In genomic region chr5:177545487-177546261, GRCh38 we compare ENCODE assay signal across 6 cellular contexts. TPM values are rescaled to one million over a fixed set of nuclear protein-coding genes. Genes with fewer than 3 reads are reported as not detected.
A peak's percentile ranks its signal among the peaks of the same experiment; 100 is the strongest.
DNase-seq lines count a peak whose midpoint lies in the region; ATAC-seq, FAIRE-seq and TF ChIP-seq lines count a peak whose summit lies in the region.

No MANE protein-coding gene starts in this region.

- TF ChIP-seq POLR2A in K562 (conservative IDR thresholded peaks at IDR 0.05), result no peak

- in situ Hi-C loops in K562 (cut with MboI), result no loop called here

- H3K27me3 ChIP-seq in K562 (ENCODE audit: control insufficient read depth in 2 of 2, insufficient read depth in 2 of 2, low read length in 2 of 2), result no peaks in the 10 kb centered on the region

- no peaks in the 10 kb centered on the region for H3K9me3 ChIP-seq in K562 (replicated peaks; ENCODE audit: control insufficient read depth, insufficient read depth, low read depth, low read length)

- peak; percentile 37 for FAIRE-seq in K562 (lab: Jason Lieb, UNC)

- TF ChIP-seq RAD21 in K562 (CRISPR knock-in tag; conservative IDR thresholded peaks at IDR 0.05 in 1 of 2, IDR thresholded peaks at IDR 0.05 in 1 of 2), result no peak

- H3K9me1 ChIP-seq in K562 (ENCODE audit: control insufficient read depth, insufficient read depth, low read length), result no peaks in the 10 kb centered on the region

- peak overlapping the region; percentile 6; the same call in 1 of the 3 replicates for H3K27ac ChIP-seq in K562 (ENCODE audit: extremely low read depth, low read depth, low read length)

- H3K4me3 ChIP-seq in K562, result no peak overlapping the region

- peak overlapping the region; percentile 1 for H3K27ac Mint-ChIP-seq in nephron progenitor cell

- intact Hi-C loops in K562 (cut with micrococcal nuclease), result loop anchor here (2.0 kb wide), 1 partner anchor 29 kb away; the partner anchor contains the start of gene DDX41

- peaks cover 37% of the 10 kb centered on the region for H3K36me3 Mint-ChIP-seq in nephron progenitor cell (ENCODE audit: low read depth)

- no peak overlapping the region for H3K4me2 ChIP-seq in K562 (ENCODE audit: insufficient read depth, low read length)

- TF ChIP-seq EP300 in K562 (IDR thresholded peaks at IDR 0.05; ENCODE audit: low read length), result peak; percentile 51; the same call in 1 of the 2 replicates

- DNase-seq in GM04504 (ENCODE audit: low read depth) (peak; percentile 73), K562 (ENCODE audit: extremely low read depth in 1 of 4, low spot score in 3 of 4) (no peak), nephron progenitor cell (no peak), NCI-H2081 (lab: John Stamatoyannopoulos, UW) (no peak)
- no peak for DNase-seq in activated T-cell treated with anti-CD3 and anti-CD28 coated beads, Interleukin-2, amount 50 U/mL, for 48 hours

- WGBS in K562 (ENCODE audit: insufficient coverage, low coverage, missing lambda C conversion rate), result 63% methylated on average over 4 of the region's 4 CpGs

- H3K4me1 ChIP-seq in K562 (replicated peaks in 1 of 2; ENCODE audit: control insufficient read depth in 2 of 2, insufficient read depth in 2 of 2, low read length in 2 of 2), result peaks cover 0 to 9% of the 10 kb centered on the region in 2 experiments; a peak in 4 of 5 replicates

- H3K79me2 ChIP-seq in K562 (ENCODE audit: control insufficient read depth, insufficient read depth, low read length), result peaks cover 49% of the 10 kb centered on the region

- POLR2A ChIA-PET in K562 (lab: Yijun Ruan, JAX), result interaction anchor here (0.6 to 4.3 kb wide), 10 partner anchors 8 to 75 kb away, joined by 3 to 28 read pairs (median 4); partner anchors contain the start of gene FAM193B

- H3K9ac ChIP-seq in K562 (ENCODE audit: insufficient read depth in 1 of 2, low read depth in 2 of 2, low read length in 2 of 2), result peak overlapping the region in 1 of 2 experiments; percentile 10; a peak in 1 of 4 replicates

- H3K9me3 Mint-ChIP-seq in nephron progenitor cell, result no peaks in the 10 kb centered on the region

- TF ChIP-seq CTCF in K562 (IDR thresholded peaks at IDR 0.05 in 2 of 3, conservative IDR thresholded peaks at IDR 0.05 in 1 of 3; ENCODE audit: insufficient read depth in 2 of 3, low read depth in 1 of 3, low read length in 3 of 3) (no peak), nephron progenitor cell (IDR thresholded peaks at IDR 0.05) (no peak)

- no peak overlapping the region for H3K4me3 Mint-ChIP-seq in nephron progenitor cell

- peak; percentile 64 for ATAC-seq in K562
- ATAC-seq in GM21576 (IDR thresholded peaks at IDR 0.05; ENCODE audit: unreplicated experiment), result no peak

- H3K4me1 Mint-ChIP-seq in nephron progenitor cell, result peaks cover 12% of the 10 kb centered on the region

- no peaks in the 10 kb centered on the region for H3K27me3 Mint-ChIP-seq in nephron progenitor cell (ENCODE audit: low read depth, poor library complexity)

- peaks cover 54% of the 10 kb centered on the region; the same call in 2 of the 3 replicates for H3K36me3 ChIP-seq in K562 (ENCODE audit: control insufficient read depth, insufficient read depth, low read length)

- H2AFZ ChIP-seq in K562 (ENCODE audit: low read depth, low read length), result no peak overlapping the region

- BruUV-seq in K562 (replicated peaks; lab: Mats Ljungman, UMichigan), result no TSS peak

- CTCF ChIA-PET in K562 (lab: Yijun Ruan, JAX; ENCODE audit: low intra/inter-chr PET ratio), result no interaction called here

- peaks cover 4% of the 10 kb centered on the region; the same call in 1 of the 2 replicates for H4K20me1 ChIP-seq in K562 (replicated peaks; ENCODE audit: control insufficient read depth, insufficient read depth, low read length)

RNA-seq across cellular contexts. Expression of gene FAM193B, which starts 8.7 kb away (rescaled TPM):
- 296 and 489 TPM in 2 replicates for total RNA-seq in K562 (2011; cell fraction: chromatin; rRNA removed; ENCODE audit: low replicate concordance)
- total RNA-seq in K562 (2011; cell fraction: nucleolus; rRNA removed), result 300 and 332 TPM in 2 replicates
- 230 and 273 TPM in 2 replicates for total RNA-seq in K562 (2011; cell fraction: nucleoplasm; rRNA removed)
- total RNA-seq in K562 (2014; rRNA removed), result 33.6 and 53.1 TPM in 2 replicates
- 15.2 and 18.0 TPM in 2 replicates for total RNA-seq in K562 (2014; rRNA removed; fragmentation: Illumina TruSeq; extraction: Trizol)
- 31.7 and 37.3 TPM in 2 replicates for total RNA-seq in K562 (2015; rRNA removed; fragmentation: Illumina TruSeq; extraction: Trizol)
- 58.7 and 59.4 TPM in 2 replicates for total RNA-seq in K562 (2021)
- polyA plus RNA-seq in K562 (2011; rRNA removed), result 51.5 and 73.5 TPM in 2 replicates
- 30.7 and 38.5 TPM in 2 replicates for polyA plus RNA-seq in K562 (2011; cell fraction: cytosol; rRNA removed)
- 492 and 661 TPM in 2 replicates for polyA plus RNA-seq in K562 (2011; cell fraction: nucleus; rRNA removed)
- 52.7 and 87.6 TPM in 2 replicates for polyA plus RNA-seq in K562 (2012)
- polyA plus RNA-seq in K562 (2014; fragmentation: Illumina TruSeq; extraction: Trizol), result 44.1 and 45.0 TPM in 2 replicates
- polyA plus RNA-seq in K562 (2014; fragmentation: Nextera tagmentation; extraction: Ambion mirVana), result 1 to 10 TPM; 4.4 to 5.0 TPM
- 73.4 and 76.4 TPM in 2 replicates for polyA plus RNA-seq in K562 (2014; rRNA removed)
- polyA minus RNA-seq in K562 (2011; rRNA and poly(A)+ RNA removed), result 11.0 and 15.0 TPM in 2 replicates
- 10.5 and 24.3 TPM in 2 replicates for polyA minus RNA-seq in K562 (2011; cell fraction: cytosol; rRNA and poly(A)+ RNA removed)
- polyA minus RNA-seq in K562 (2011; cell fraction: nucleus; rRNA and poly(A)+ RNA removed), result 47.3 and 51.4 TPM in 2 replicates

RNA-seq across cellular contexts. Expression of gene DDX41, which starts 28.9 kb away (rescaled TPM):
- 156 and 392 TPM in 2 replicates for total RNA-seq in K562 (2011; cell fraction: chromatin; rRNA removed; ENCODE audit: low replicate concordance)
- 235 and 242 TPM in 2 replicates for total RNA-seq in K562 (2011; cell fraction: nucleolus; rRNA removed)
- 123 and 170 TPM in 2 replicates for total RNA-seq in K562 (2011; cell fraction: nucleoplasm; rRNA removed)
- total RNA-seq in K562 (2014; rRNA removed) (284 and 396 TPM in 2 replicates), K562 (2014; rRNA removed; fragmentation: Illumina TruSeq; extraction: Trizol) (41.4 and 53.7 TPM in 2 replicates), K562 (2015; rRNA removed; fragmentation: Illumina TruSeq; extraction: Trizol) (97.1 and 116 TPM in 2 replicates), K562 (2021) (164 and 167 TPM in 2 replicates)
- polyA plus RNA-seq in K562 (2011; rRNA removed) (138 and 148 TPM in 2 replicates), K562 (2014; fragmentation: Illumina TruSeq; extraction: Trizol) (94.9 and 113 TPM in 2 replicates), K562 (2014; fragmentation: Nextera tagmentation; extraction: Ambion mirVana) (10 to 100 TPM; 38.2 to 60.1 TPM), K562 (2014; rRNA removed) (234 and 236 TPM in 2 replicates)
- 199 and 327 TPM in 2 replicates for polyA plus RNA-seq in K562 (2011; cell fraction: cytosol; rRNA removed)
- polyA plus RNA-seq in K562 (2011; cell fraction: nucleus; rRNA removed), result 545 and 753 TPM in 2 replicates
- 166 and 178 TPM in 2 replicates for polyA plus RNA-seq in K562 (2012)
- 143 and 154 TPM in 2 replicates for polyA minus RNA-seq in K562 (2011; rRNA and poly(A)+ RNA removed)
- 157 and 376 TPM in 2 replicates for polyA minus RNA-seq in K562 (2011; cell fraction: cytosol; rRNA and poly(A)+ RNA removed)
- polyA minus RNA-seq in K562 (2011; cell fraction: nucleus; rRNA and poly(A)+ RNA removed), result 191 and 218 TPM in 2 replicates

RNA-seq across cellular contexts. Expression of gene DOK3, which starts 36.0 kb away (rescaled TPM):
- 31.3 and 80.0 TPM in 2 replicates for total RNA-seq in K562 (2011; cell fraction: chromatin; rRNA removed; ENCODE audit: low replicate concordance)
- total RNA-seq in K562 (2011; cell fraction: nucleolus; rRNA removed), result 40.8 and 45.7 TPM in 2 replicates
- total RNA-seq in K562 (2011; cell fraction: nucleoplasm; rRNA removed), result 31.9 and 45.3 TPM in 2 replicates
- total RNA-seq in K562 (2014; rRNA removed) (9.2 and 11.0 TPM in 2 replicates), K562 (2014; rRNA removed; fragmentation: Illumina TruSeq; extraction: Trizol) (2.0 TPM in 2 replicates), K562 (2015; rRNA removed; fragmentation: Illumina TruSeq; extraction: Trizol) (5.9 and 7.2 TPM in 2 replicates), K562 (2021) (15.7 and 21.1 TPM in 2 replicates)
- polyA plus RNA-seq in K562 (2011; rRNA removed) (8.0 and 16.1 TPM in 2 replicates), K562 (2014; fragmentation: Illumina TruSeq; extraction: Trizol) (10.1 and 12.5 TPM in 2 replicates), K562 (2014; fragmentation: Nextera tagmentation; extraction: Ambion mirVana) (1 to 10 TPM; 1.3 to 1.7 TPM), K562 (2014; rRNA removed) (16.9 and 23.0 TPM in 2 replicates)
- 15.1 and 21.5 TPM in 2 replicates for polyA plus RNA-seq in K562 (2011; cell fraction: cytosol; rRNA removed)
- 70.3 and 111 TPM in 2 replicates for polyA plus RNA-seq in K562 (2011; cell fraction: nucleus; rRNA removed)
- 14.5 and 23.5 TPM in 2 replicates for polyA plus RNA-seq in K562 (2012)
- polyA minus RNA-seq in K562 (2011; rRNA and poly(A)+ RNA removed), result 3.9 and 4.1 TPM in 2 replicates
- 7.4 and 11.9 TPM in 2 replicates for polyA minus RNA-seq in K562 (2011; cell fraction: cytosol; rRNA and poly(A)+ RNA removed)
- 18.3 and 19.9 TPM in 2 replicates for polyA minus RNA-seq in K562 (2011; cell fraction: nucleus; rRNA and poly(A)+ RNA removed)

RNA-seq across cellular contexts. Expression of gene TMED9, which starts 46.3 kb away (rescaled TPM):
- total RNA-seq in K562 (2011; cell fraction: chromatin; rRNA removed; ENCODE audit: low replicate concordance), result 151 and 356 TPM in 2 replicates
- 455 and 495 TPM in 2 replicates for total RNA-seq in K562 (2011; cell fraction: nucleolus; rRNA removed)
- total RNA-seq in K562 (2011; cell fraction: nucleoplasm; rRNA removed), result 410 and 412 TPM in 2 replicates
- total RNA-seq in K562 (2014; rRNA removed) (90.0 and 98.0 TPM in 2 replicates), K562 (2014; rRNA removed; fragmentation: Illumina TruSeq; extraction: Trizol) (57.1 and 65.9 TPM in 2 replicates), K562 (2015; rRNA removed; fragmentation: Illumina TruSeq; extraction: Trizol) (72.8 and 73.5 TPM in 2 replicates), K562 (2021) (147 and 173 TPM in 2 replicates)
- polyA plus RNA-seq in K562 (2011; rRNA removed) (301 and 375 TPM in 2 replicates), K562 (2014; fragmentation: Illumina TruSeq; extraction: Trizol) (144 and 168 TPM in 2 replicates), K562 (2014; fragmentation: Nextera tagmentation; extraction: Ambion mirVana) (10 to 100 TPM; 43.7 to 53.2 TPM), K562 (2014; rRNA removed) (213 and 235 TPM in 2 replicates)
- 280 and 325 TPM in 2 replicates for polyA plus RNA-seq in K562 (2011; cell fraction: cytosol; rRNA removed)
- polyA plus RNA-seq in K562 (2011; cell fraction: nucleus; rRNA removed), result 112 and 139 TPM in 2 replicates
- 181 and 366 TPM in 2 replicates for polyA plus RNA-seq in K562 (2012)
- 208 and 226 TPM in 2 replicates for polyA minus RNA-seq in K562 (2011; rRNA and poly(A)+ RNA removed)
- 75.1 and 101 TPM in 2 replicates for polyA minus RNA-seq in K562 (2011; cell fraction: cytosol; rRNA and poly(A)+ RNA removed)
- polyA minus RNA-seq in K562 (2011; cell fraction: nucleus; rRNA and poly(A)+ RNA removed), result 40.4 and 90.7 TPM in 2 replicates

RNA-seq across cellular contexts. Expression of gene PDLIM7, which starts 48.3 kb away (rescaled TPM):
- total RNA-seq in K562 (2011; cell fraction: chromatin; rRNA removed; ENCODE audit: low replicate concordance), result 145 and 420 TPM in 2 replicates
- 271 and 275 TPM in 2 replicates for total RNA-seq in K562 (2011; cell fraction: nucleolus; rRNA removed)
- total RNA-seq in K562 (2011; cell fraction: nucleoplasm; rRNA removed), result 200 and 231 TPM in 2 replicates
- total RNA-seq in K562 (2014; rRNA removed), result 85.6 and 89.0 TPM in 2 replicates
- total RNA-seq in K562 (2014; rRNA removed; fragmentation: Illumina TruSeq; extraction: Trizol), result 6.4 and 10.4 TPM in 2 replicates
- total RNA-seq in K562 (2015; rRNA removed; fragmentation: Illumina TruSeq; extraction: Trizol), result 32.6 and 38.1 TPM in 2 replicates
- 112 and 124 TPM in 2 replicates for total RNA-seq in K562 (2021)
- 34.7 and 66.8 TPM in 2 replicates for polyA plus RNA-seq in K562 (2011; rRNA removed)
- polyA plus RNA-seq in K562 (2011; cell fraction: cytosol; rRNA removed), result 40.6 and 105 TPM in 2 replicates
- polyA plus RNA-seq in K562 (2011; cell fraction: nucleus; rRNA removed), result 255 and 454 TPM in 2 replicates
- 79.5 and 127 TPM in 2 replicates for polyA plus RNA-seq in K562 (2012)
- 25.5 and 49.4 TPM in 2 replicates for polyA plus RNA-seq in K562 (2014; fragmentation: Illumina TruSeq; extraction: Trizol)
- polyA plus RNA-seq in K562 (2014; fragmentation: Nextera tagmentation; extraction: Ambion mirVana), result 1 to 10 TPM; 2.1 to 4.1 TPM
- polyA plus RNA-seq in K562 (2014; rRNA removed), result 115 and 119 TPM in 2 replicates
- 18.4 and 18.7 TPM in 2 replicates for polyA minus RNA-seq in K562 (2011; rRNA and poly(A)+ RNA removed)
- 39.0 and 41.5 TPM in 2 replicates for polyA minus RNA-seq in K562 (2011; cell fraction: cytosol; rRNA and poly(A)+ RNA removed)
- polyA minus RNA-seq in K562 (2011; cell fraction: nucleus; rRNA and poly(A)+ RNA removed), result 90.7 and 100 TPM in 2 replicates
